Comparison of ENCODE assay signal across 21 cellular contexts in the genomic region with DNA sequence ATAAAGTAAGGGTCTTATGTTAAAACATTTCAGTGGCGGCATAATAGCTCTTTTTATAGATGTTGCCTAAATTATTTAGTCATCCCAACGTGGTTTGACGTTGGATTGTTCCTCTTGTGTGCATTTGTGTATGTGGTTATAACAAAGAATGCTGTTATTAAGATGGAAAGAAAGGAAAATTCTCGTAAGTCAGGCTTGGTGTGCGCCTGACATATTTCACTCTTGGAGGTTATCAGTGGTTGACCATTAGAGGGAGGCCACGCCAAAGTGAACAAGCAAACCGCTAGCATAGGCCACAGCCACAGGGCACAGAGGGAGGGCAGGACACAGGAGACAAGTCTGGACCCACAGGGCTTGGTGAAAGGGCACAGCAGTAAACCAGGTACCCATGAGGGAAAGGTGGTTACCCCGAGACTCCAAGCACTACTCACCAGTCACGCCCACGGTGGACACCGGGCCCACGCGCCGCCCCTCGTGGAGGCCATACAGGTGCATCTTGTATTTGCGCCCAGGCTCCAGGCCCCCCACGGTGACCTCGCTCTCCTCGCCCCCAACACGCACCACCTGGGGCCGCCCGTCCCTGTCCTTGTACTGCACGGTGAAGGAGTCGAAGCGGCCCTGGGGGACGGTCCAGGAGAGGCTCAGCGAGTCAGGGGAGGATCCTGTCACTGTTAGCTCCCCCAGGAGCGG. TPM values are rescaled to one million over a fixed set of nuclear protein-coding genes. Genes with fewer than 3 reads are reported as not detected.
"Had no signal": no experiment of that assay in that cellular context is flagged by ENCODE, and none has a peak within 500 bp of the region (broad histone marks: within the 10 kb centered on the region; RNA-seq: fewer than 3 reads in every experiment).

No MANE protein-coding gene starts in this region.

- H3K27me3 ChIP-seq: gastroesophageal sphincter, neural progenitor cell, ovary, sigmoid colon, stomach, testis, upper lobe of left lung had no signal

- DNase-seq: activated CD4-positive, alpha-beta T cell treated with anti-CD3 and anti-CD28 coated beads for 1 hour; activated CD4-positive, alpha-beta T cell treated with anti-CD3 and anti-CD28 coated beads, Interleukin-2, amount 50 U/mL, for 4 hours; activated naive CD4-positive, alpha-beta T cell treated with Interleukin-2 at 50 U/mL for 16 hours; activated T-cell treated with anti-CD3 and anti-CD28 coated beads for 4 hours; aorta; dermis blood vessel endothelial cell; effector memory CD8-positive, alpha-beta T cell; left cardiac atrium; lower lobe of right lung; ovary; sigmoid colon; stimulated activated CD4-positive, alpha-beta T cell treated with anti-CD3 and anti-CD28 coated beads, Interleukin-1b, Interleukin-23, amount 100 ng/mL, for 48 hours; stomach; testis had no signal

- H3K9ac ChIP-seq: neural progenitor cell had no signal

- H3K4me2 ChIP-seq: neural progenitor cell had no signal

- H3K36me3 ChIP-seq: neural progenitor cell, ovary had no signal

- H3K4me1 ChIP-seq: lower lobe of right lung, neural progenitor cell, sigmoid colon, stomach, testis, upper lobe of left lung had no signal

- H3K27ac ChIP-seq: lower lobe of right lung, neural progenitor cell, ovary, sigmoid colon, stomach, testis, upper lobe of left lung, VCaP had no signal

- H3K9me3 ChIP-seq: gastroesophageal sphincter, lower lobe of right lung, ovary, sigmoid colon, stomach, testis, upper lobe of left lung had no signal

- H2AFZ ChIP-seq: neural progenitor cell had no signal

- ATAC-seq: activated T-helper 17 cell treated with anti-CD3 and anti-CD28 coated beads, Interleukin-2, amount 50 U/mL, for 72 hours; effector memory CD8-positive, alpha-beta T cell; gastroesophageal sphincter; left cardiac atrium; lower lobe of right lung had no signal

- H3K4me3 ChIP-seq: gastroesophageal sphincter, lower lobe of right lung, neural progenitor cell, ovary, sigmoid colon, stomach, testis, upper lobe of left lung had no signal

RNA-seq across cellular contexts. Expression of gene CYP21A2, which starts 22.9 kb away (rescaled TPM):
- total RNA-seq: bronchial epithelial cell, pulmonary artery endothelial cell, stomach had no signal
